Comparison of ENCODE assay signal across 1 cellular context in the genomic region with DNA sequence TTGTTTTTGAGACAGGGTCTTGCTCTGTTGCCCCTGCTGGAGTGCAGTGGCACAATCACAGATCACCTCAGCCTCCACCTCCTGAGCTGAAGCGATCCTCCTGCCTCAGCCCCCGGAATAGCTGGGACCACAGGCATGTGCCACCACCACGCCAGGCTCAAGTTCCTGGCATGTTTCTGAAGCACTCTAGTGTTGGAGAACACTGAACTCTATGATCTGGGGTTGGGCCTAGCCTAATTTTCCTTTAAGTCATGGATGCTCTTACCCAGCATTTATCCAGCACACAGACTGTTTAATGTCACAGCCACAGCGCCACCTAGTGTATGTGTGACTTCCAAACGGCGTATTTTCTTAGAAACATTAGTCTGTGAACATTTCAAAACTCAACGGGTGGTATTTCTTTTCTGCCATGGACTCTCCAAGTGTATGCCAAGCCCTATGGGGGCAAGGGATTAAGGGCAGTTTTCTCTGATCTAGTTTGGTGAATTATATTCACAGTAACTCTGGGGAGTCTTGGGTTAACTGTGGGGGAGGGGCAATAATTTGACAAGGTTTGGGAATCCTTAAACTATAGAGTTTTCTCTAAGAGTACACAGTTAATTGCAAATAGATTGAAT.
TF ChIP-seq lines count a peak whose summit lies in the region.

No MANE protein-coding gene starts in this region.

TF ChIP-seq in GM23338, 12 proteins besides CTCF, POLR2A, EP300 and RAD21 (continued from another document):
- TF ChIP-seq, protein P1, sequence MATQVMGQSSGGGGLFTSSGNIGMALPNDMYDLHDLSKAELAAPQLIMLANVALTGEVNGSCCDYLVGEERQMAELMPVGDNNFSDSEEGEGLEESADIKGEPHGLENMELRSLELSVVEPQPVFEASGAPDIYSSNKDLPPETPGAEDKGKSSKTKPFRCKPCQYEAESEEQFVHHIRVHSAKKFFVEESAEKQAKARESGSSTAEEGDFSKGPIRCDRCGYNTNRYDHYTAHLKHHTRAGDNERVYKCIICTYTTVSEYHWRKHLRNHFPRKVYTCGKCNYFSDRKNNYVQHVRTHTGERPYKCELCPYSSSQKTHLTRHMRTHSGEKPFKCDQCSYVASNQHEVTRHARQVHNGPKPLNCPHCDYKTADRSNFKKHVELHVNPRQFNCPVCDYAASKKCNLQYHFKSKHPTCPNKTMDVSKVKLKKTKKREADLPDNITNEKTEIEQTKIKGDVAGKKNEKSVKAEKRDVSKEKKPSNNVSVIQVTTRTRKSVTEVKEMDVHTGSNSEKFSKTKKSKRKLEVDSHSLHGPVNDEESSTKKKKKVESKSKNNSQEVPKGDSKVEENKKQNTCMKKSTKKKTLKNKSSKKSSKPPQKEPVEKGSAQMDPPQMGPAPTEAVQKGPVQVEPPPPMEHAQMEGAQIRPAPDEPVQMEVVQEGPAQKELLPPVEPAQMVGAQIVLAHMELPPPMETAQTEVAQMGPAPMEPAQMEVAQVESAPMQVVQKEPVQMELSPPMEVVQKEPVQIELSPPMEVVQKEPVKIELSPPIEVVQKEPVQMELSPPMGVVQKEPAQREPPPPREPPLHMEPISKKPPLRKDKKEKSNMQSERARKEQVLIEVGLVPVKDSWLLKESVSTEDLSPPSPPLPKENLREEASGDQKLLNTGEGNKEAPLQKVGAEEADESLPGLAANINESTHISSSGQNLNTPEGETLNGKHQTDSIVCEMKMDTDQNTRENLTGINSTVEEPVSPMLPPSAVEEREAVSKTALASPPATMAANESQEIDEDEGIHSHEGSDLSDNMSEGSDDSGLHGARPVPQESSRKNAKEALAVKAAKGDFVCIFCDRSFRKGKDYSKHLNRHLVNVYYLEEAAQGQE (IDR thresholded peaks at IDR 0.05; ENCODE audit: unreplicated experiment) = no peak
- TF ChIP-seq, protein P2, sequence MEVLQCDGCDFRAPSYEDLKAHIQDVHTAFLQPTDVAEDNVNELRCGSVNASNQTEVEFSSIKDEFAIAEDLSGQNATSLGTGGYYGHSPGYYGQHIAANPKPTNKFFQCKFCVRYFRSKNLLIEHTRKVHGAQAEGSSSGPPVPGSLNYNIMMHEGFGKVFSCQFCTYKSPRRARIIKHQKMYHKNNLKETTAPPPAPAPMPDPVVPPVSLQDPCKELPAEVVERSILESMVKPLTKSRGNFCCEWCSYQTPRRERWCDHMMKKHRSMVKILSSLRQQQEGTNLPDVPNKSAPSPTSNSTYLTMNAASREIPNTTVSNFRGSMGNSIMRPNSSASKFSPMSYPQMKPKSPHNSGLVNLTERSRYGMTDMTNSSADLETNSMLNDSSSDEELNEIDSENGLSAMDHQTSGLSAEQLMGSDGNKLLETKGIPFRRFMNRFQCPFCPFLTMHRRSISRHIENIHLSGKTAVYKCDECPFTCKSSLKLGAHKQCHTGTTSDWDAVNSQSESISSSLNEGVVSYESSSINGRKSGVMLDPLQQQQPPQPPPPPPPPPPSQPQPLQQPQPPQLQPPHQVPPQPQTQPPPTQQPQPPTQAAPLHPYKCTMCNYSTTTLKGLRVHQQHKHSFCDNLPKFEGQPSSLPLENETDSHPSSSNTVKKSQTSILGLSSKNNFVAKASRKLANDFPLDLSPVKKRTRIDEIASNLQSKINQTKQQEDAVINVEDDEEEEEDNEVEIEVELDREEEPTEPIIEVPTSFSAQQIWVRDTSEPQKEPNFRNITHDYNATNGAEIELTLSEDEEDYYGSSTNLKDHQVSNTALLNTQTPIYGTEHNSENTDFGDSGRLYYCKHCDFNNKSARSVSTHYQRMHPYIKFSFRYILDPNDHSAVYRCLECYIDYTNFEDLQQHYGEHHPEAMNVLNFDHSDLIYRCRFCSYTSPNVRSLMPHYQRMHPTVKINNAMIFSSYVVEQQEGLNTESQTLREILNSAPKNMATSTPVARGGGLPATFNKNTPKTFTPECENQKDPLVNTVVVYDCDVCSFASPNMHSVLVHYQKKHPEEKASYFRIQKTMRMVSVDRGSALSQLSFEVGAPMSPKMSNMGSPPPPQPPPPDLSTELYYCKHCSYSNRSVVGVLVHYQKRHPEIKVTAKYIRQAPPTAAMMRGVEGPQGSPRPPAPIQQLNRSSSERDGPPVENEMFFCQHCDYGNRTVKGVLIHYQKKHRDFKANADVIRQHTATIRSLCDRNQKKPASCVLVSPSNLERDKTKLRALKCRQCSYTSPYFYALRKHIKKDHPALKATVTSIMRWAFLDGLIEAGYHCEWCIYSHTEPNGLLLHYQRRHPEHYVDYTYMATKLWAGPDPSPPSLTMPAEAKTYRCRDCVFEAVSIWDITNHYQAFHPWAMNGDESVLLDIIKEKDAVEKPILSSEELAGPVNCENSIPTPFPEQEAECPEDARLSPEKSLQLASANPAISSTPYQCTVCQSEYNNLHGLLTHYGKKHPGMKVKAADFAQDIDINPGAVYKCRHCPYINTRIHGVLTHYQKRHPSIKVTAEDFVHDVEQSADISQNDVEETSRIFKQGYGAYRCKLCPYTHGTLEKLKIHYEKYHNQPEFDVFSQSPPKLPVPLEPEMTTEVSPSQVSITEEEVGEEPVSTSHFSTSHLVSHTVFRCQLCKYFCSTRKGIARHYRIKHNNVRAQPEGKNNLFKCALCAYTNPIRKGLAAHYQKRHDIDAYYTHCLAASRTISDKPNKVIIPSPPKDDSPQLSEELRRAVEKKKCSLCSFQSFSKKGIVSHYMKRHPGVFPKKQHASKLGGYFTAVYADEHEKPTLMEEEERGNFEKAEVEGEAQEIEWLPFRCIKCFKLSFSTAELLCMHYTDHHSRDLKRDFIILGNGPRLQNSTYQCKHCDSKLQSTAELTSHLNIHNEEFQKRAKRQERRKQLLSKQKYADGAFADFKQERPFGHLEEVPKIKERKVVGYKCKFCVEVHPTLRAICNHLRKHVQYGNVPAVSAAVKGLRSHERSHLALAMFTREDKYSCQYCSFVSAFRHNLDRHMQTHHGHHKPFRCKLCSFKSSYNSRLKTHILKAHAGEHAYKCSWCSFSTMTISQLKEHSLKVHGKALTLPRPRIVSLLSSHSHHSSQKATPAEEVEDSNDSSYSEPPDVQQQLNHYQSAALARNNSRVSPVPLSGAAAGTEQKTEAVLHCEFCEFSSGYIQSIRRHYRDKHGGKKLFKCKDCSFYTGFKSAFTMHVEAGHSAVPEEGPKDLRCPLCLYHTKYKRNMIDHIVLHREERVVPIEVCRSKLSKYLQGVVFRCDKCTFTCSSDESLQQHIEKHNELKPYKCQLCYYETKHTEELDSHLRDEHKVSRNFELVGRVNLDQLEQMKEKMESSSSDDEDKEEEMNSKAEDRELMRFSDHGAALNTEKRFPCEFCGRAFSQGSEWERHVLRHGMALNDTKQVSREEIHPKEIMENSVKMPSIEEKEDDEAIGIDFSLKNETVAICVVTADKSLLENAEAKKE (CRISPR knock-in tag; IDR thresholded peaks at IDR 0.05) = no peak
- TF ChIP-seq CREB1 (CRISPR knock-in tag; IDR thresholded peaks at IDR 0.05; ENCODE audit: low read depth) (no peak), NANOG (IDR thresholded peaks at IDR 0.05; ENCODE audit: borderline replicate concordance) (no peak)
